ENCODE assay signal across 8 cellular contexts in genomic region chr1:86913896-86914634, GRCh38. TPM values are rescaled to one million over a fixed set of nuclear protein-coding genes. Genes with fewer than 3 reads are reported as not detected.
A peak's percentile ranks its signal among the peaks of the same experiment; 100 is the strongest.
DNase-seq lines count a peak whose midpoint lies in the region; ATAC-seq lines count a peak whose summit lies in the region.

Gene SELENOF, minus strand, starts transcription at chr1:86914126. Its CDS starts 15 bp downstream, at chr1:86914111.

- H3K36me3 Mint-ChIP-seq in effector memory CD8-positive, alpha-beta T cell (ENCODE audit: insufficient read depth), result peaks cover 14% of the 10 kb centered on the region

- no peaks in the 10 kb centered on the region for H3K9me3 Mint-ChIP-seq in effector memory CD8-positive, alpha-beta T cell

- no peak within 1 kb of the TSS for H3K4me3 Mint-ChIP-seq in effector memory CD8-positive, alpha-beta T cell

- H3K27ac Mint-ChIP-seq in effector memory CD8-positive, alpha-beta T cell, result no peak within 1 kb of the TSS

- peaks cover 36 to 43% of the 10 kb centered on the region in 2 donors for H3K4me1 Mint-ChIP-seq in effector memory CD8-positive, alpha-beta T cell (ENCODE audit: low read depth in 2 of 2)

- no peaks in the 10 kb centered on the region for H3K27me3 Mint-ChIP-seq in effector memory CD8-positive, alpha-beta T cell

- CTCF ChIA-PET in activated CD8-positive, alpha-beta memory T cell treated with anti-CD3 and anti-CD28 coated beads for 36 hours (lab: Charles Lee), result interaction anchor here (0.8 to 1.9 kb wide), 4 partner anchors 13 to 210 kb away, joined by 3 to 6 read pairs (median 4); partner anchors contain the start of gene SH3GLB1

- POLR2A ChIA-PET in activated CD8-positive, alpha-beta memory T cell treated with anti-CD3 and anti-CD28 coated beads for 36 hours (lab: Charles Lee), result interaction anchor here (0.8 to 1.3 kb wide), 6 partner anchors 10 to 421 kb away, joined by 3 to 15 read pairs (median 4); partner anchors contain the start of gene SH3GLB1

- ATAC-seq in GM21367 (IDR thresholded peaks at IDR 0.05; ENCODE audit: unreplicated experiment), result peak; percentile 75
- peak; percentile 83 for ATAC-seq in effector memory CD8-positive, alpha-beta T cell (replicated peaks)

- DNase-seq in COR-L47 (lab: John Stamatoyannopoulos, UW) (peak; percentile 100), HT1080 (ENCODE audit: low read depth) (peak; percentile 100), NOMO-1 (lab: John Stamatoyannopoulos, UW; ENCODE audit: unreplicated experiment in 2 of 2) (peak; percentile 99), lung microvascular endothelial cell (ENCODE audit: low read depth in 2 of 2) (peak; percentile 100)
- peak; percentile 99 to 100 (median 100) for DNase-seq in effector memory CD8-positive, alpha-beta T cell
- peak; percentile 97 to 99 (median 97) for DNase-seq in stimulated activated CD4-positive, alpha-beta T cell treated with anti-CD3 and anti-CD28 coated beads, TNF-alpha, amount 100 ng/mL, for 48 hours (ENCODE audit: low read depth in 3 of 3)

RNA-seq across cellular contexts. Expression of gene SELENOF, which starts in this region (rescaled TPM):
- 151 and 190 TPM in 2 replicates for total RNA-seq in HT1080 (2014; rRNA removed; shearing (Covaris generic))
- 207 and 223 TPM in 2 replicates for polyA plus RNA-seq in HT1080 (2015; cell fraction: cytosol; rRNA removed)
- 82.7 and 95.4 TPM in 2 replicates for polyA plus RNA-seq in HT1080 (2015; cell fraction: nucleus; rRNA removed)
- 100 to 1,000 TPM; 155 to 156 TPM for total RNA-seq in activated CD8-positive, alpha-beta memory T cell treated with anti-CD3 and anti-CD28 coated beads for 36 hours
- 161 and 167 TPM in 2 replicates for total RNA-seq in lung microvascular endothelial cell

Comparison
In these comparisons a context has a peak if more than half of its experiments do, and no peak if none do; other contexts are left out.
1. Peak in every context shown above with its lines: DNase-seq and ATAC-seq.